In genomic region chr6:34144581-34145160, GRCh38 we compare ENCODE assay signal across 1 cellular context.
TF ChIP-seq lines count a peak whose summit lies in the region.

No MANE protein-coding gene starts in this region.

TF ChIP-seq in HEK293, 187 proteins besides CTCF, POLR2A, EP300 and RAD21 (continued from another document and continues in another):
- TF ChIP-seq ZNF560 (tag by site-specific recombination; IDR thresholded peaks at IDR 0.05; ENCODE audit: borderline replicate concordance) (no peak), SCRT2 (tag by site-specific recombination; IDR thresholded peaks at IDR 0.05) (no peak), PATZ1 (tag by site-specific recombination; IDR thresholded peaks at IDR 0.05) (no peak), ZNF585B (tag by site-specific recombination; IDR thresholded peaks at IDR 0.05) (no peak), ZNF221 (tag by site-specific recombination; IDR thresholded peaks at IDR 0.05; ENCODE audit: borderline replicate concordance) (no peak), ZNF747 (tag by site-specific recombination; IDR thresholded peaks at IDR 0.05) (no peak), HIC1 (tag by site-specific recombination; IDR thresholded peaks at IDR 0.05) (no peak), GFI1B (tag by site-specific recombination; IDR thresholded peaks at IDR 0.05) (no peak), KLF1 (tag by site-specific recombination; IDR thresholded peaks at IDR 0.05) (no peak), ZXDB (tag by site-specific recombination; IDR thresholded peaks at IDR 0.05) (no peak), ZNF366 (tag by site-specific recombination; conservative IDR thresholded peaks at IDR 0.05) (no peak), ZNF18 (tag by site-specific recombination; IDR thresholded peaks at IDR 0.05) (no peak), GLI4 (tag by site-specific recombination; IDR thresholded peaks at IDR 0.05) (no peak), ZNF174 (tag by site-specific recombination; IDR thresholded peaks at IDR 0.05) (no peak), ZNF266 (tag by site-specific recombination; IDR thresholded peaks at IDR 0.05; ENCODE audit: low read depth) (no peak), ZNF132 (tag by site-specific recombination; IDR thresholded peaks at IDR 0.05; ENCODE audit: borderline replicate concordance) (no peak), ZNF623 (tag by site-specific recombination; IDR thresholded peaks at IDR 0.05) (no peak), TCF7L2 (IDR thresholded peaks at IDR 0.05; ENCODE audit: borderline replicate concordance, low read depth, low read length) (no peak), ZEB2 (tag by site-specific recombination; IDR thresholded peaks at IDR 0.05) (no peak), ZFHX2 (tag by site-specific recombination; conservative IDR thresholded peaks at IDR 0.05) (no peak), ZNF362 (tag by site-specific recombination; IDR thresholded peaks at IDR 0.05) (no peak), GLIS1 (tag by site-specific recombination; IDR thresholded peaks at IDR 0.05) (peak; percentile 67), ZNF626 (tag by site-specific recombination; IDR thresholded peaks at IDR 0.05) (no peak), ZNF501 (tag by site-specific recombination; IDR thresholded peaks at IDR 0.05) (no peak), ZBTB48 (tag by site-specific recombination; IDR thresholded peaks at IDR 0.05) (no peak), ZNF76 (tag by site-specific recombination; IDR thresholded peaks at IDR 0.05; ENCODE audit: borderline replicate concordance, low read depth) (peak; percentile 88), ZNF449 (tag by site-specific recombination; IDR thresholded peaks at IDR 0.05) (no peak), ZNF341 (tag by site-specific recombination; IDR thresholded peaks at IDR 0.05; ENCODE audit: low read depth) (no peak), SP2 (tag by site-specific recombination; IDR thresholded peaks at IDR 0.05) (peak; percentile 12), WT1 (tag by site-specific recombination; IDR thresholded peaks at IDR 0.05) (no peak), BCL11B (tag by site-specific recombination; IDR thresholded peaks at IDR 0.05; ENCODE audit: low read depth) (0 out of 2 replicates have a peak, but pooled peaks have one; percentile 6), ZNF223 (tag by site-specific recombination; IDR thresholded peaks at IDR 0.05) (no peak), ZNF416 (tag by site-specific recombination; IDR thresholded peaks at IDR 0.05) (no peak), KLF10 (tag by site-specific recombination; IDR thresholded peaks at IDR 0.05) (no peak), BCL6B (tag by site-specific recombination; IDR thresholded peaks at IDR 0.05) (no peak), OSR2 (tag by site-specific recombination; IDR thresholded peaks at IDR 0.05) (no peak)
- TF ChIP-seq, protein P1, sequence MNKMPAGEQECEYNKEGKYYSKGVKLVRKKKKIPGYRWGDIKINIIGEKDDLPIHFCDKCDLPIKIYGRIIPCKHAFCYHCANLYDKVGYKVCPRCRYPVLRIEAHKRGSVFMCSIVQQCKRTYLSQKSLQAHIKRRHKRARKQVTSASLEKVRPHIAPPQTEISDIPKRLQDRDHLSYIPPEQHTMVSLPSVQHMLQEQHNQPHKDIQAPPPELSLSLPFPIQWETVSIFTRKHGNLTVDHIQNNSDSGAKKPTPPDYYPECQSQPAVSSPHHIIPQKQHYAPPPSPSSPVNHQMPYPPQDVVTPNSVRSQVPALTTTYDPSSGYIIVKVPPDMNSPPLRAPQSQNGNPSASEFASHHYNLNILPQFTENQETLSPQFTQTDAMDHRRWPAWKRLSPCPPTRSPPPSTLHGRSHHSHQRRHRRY (tag by site-specific recombination; IDR thresholded peaks at IDR 0.05): no peak
- TF ChIP-seq, protein P2, sequence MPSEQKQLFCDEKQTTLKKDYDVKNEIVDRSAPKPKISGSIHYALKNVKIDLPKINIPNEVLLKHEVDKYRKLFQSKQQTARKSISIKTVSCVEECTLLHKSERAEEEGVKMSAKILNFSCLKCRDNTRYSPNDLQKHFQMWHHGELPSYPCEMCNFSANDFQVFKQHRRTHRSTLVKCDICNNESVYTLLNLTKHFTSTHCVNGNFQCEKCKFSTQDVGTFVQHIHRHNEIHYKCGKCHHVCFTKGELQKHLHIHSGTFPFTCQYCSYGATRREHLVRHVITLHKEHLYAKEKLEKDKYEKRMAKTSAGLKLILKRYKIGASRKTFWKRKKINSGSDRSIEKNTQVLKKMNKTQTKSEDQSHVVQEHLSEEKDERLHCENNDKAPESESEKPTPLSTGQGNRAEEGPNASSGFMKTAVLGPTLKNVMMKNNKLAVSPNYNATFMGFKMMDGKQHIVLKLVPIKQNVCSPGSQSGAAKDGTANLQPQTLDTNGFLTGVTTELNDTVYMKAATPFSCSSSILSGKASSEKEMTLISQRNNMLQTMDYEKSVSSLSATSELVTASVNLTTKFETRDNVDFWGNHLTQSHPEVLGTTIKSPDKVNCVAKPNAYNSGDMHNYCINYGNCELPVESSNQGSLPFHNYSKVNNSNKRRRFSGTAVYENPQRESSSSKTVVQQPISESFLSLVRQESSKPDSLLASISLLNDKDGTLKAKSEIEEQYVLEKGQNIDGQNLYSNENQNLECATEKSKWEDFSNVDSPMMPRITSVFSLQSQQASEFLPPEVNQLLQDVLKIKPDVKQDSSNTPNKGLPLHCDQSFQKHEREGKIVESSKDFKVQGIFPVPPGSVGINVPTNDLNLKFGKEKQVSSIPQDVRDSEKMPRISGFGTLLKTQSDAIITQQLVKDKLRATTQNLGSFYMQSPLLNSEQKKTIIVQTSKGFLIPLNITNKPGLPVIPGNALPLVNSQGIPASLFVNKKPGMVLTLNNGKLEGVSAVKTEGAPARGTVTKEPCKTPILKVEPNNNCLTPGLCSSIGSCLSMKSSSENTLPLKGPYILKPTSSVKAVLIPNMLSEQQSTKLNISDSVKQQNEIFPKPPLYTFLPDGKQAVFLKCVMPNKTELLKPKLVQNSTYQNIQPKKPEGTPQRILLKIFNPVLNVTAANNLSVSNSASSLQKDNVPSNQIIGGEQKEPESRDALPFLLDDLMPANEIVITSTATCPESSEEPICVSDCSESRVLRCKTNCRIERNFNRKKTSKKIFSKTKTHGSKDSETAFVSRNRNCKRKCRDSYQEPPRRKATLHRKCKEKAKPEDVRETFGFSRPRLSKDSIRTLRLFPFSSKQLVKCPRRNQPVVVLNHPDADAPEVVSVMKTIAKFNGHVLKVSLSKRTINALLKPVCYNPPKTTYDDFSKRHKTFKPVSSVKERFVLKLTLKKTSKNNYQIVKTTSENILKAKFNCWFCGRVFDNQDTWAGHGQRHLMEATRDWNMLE (tag by site-specific recombination; conservative IDR thresholded peaks at IDR 0.05; ENCODE audit: low read depth): no peak
- TF ChIP-seq, protein P3, sequence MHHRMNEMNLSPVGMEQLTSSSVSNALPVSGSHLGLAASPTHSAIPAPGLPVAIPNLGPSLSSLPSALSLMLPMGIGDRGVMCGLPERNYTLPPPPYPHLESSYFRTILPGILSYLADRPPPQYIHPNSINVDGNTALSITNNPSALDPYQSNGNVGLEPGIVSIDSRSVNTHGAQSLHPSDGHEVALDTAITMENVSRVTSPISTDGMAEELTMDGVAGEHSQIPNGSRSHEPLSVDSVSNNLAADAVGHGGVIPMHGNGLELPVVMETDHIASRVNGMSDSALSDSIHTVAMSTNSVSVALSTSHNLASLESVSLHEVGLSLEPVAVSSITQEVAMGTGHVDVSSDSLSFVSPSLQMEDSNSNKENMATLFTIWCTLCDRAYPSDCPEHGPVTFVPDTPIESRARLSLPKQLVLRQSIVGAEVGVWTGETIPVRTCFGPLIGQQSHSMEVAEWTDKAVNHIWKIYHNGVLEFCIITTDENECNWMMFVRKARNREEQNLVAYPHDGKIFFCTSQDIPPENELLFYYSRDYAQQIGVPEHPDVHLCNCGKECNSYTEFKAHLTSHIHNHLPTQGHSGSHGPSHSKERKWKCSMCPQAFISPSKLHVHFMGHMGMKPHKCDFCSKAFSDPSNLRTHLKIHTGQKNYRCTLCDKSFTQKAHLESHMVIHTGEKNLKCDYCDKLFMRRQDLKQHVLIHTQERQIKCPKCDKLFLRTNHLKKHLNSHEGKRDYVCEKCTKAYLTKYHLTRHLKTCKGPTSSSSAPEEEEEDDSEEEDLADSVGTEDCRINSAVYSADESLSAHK (tag by site-specific recombination; IDR thresholded peaks at IDR 0.05): no peak
- TF ChIP-seq, protein P4, sequence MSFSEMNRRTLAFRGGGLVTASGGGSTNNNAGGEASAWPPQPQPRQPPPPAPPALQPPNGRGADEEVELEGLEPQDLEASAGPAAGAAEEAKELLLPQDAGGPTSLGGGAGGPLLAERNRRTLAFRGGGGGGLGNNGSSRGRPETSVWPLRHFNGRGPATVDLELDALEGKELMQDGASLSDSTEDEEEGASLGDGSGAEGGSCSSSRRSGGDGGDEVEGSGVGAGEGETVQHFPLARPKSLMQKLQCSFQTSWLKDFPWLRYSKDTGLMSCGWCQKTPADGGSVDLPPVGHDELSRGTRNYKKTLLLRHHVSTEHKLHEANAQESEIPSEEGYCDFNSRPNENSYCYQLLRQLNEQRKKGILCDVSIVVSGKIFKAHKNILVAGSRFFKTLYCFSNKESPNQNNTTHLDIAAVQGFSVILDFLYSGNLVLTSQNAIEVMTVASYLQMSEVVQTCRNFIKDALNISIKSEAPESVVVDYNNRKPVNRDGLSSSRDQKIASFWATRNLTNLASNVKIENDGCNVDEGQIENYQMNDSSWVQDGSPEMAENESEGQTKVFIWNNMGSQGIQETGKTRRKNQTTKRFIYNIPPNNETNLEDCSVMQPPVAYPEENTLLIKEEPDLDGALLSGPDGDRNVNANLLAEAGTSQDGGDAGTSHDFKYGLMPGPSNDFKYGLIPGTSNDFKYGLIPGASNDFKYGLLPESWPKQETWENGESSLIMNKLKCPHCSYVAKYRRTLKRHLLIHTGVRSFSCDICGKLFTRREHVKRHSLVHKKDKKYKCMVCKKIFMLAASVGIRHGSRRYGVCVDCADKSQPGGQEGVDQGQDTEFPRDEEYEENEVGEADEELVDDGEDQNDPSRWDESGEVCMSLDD (tag by site-specific recombination; IDR thresholded peaks at IDR 0.05): no peak
